16 cellular contexts compared by ENCODE assay signal in the genomic region with DNA sequence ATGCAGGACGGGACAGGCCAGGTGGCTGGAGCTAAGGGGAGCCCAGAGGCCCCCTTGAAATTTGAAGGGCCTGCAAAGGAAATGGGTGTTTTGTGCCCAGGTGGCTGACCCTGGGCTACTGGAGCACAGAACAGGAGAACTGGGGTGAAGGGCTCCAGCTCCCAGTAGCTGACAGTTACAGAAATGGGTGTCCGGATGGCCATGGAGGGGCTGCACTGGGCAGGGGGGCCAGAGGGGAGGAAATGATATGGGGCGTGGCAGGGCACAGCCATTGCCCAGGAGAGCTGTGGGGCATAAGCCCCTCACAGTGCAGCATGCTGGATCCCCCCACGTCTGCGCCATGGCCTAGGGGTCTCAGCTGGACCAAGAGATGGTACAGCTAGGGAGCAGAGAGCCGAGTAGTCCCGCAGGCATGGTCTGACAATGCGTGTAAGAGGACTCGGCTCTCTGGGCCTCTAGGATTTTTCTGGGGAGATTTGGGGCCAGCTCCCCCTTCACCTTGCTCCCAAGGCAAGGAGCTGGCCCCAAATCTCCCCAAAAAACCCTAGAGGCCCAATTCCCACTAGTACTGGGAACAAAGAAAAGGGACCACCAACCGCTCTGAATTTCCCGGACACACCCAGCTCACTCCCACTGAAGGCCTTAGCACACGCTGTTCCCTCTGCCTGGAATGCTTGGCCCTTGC. TPM values are rescaled to one million over a fixed set of nuclear protein-coding genes. Genes with fewer than 3 reads are reported as not detected.
A peak's percentile ranks its signal among the peaks of the same experiment; 100 is the strongest.
DNase-seq lines count a peak whose midpoint lies in the region; ATAC-seq, FAIRE-seq and TF ChIP-seq lines count a peak whose summit lies in the region.
"Had no signal": no experiment of that assay in that cellular context is flagged by ENCODE, and none has a peak within 500 bp of the region (broad histone marks: within the 10 kb centered on the region; RNA-seq: fewer than 3 reads in every experiment).

No MANE protein-coding gene starts in this region.

- H3K4me3 ChIP-seq in kidney (ENCODE audit: low read length in 2 of 2) (no peak overlapping the region), suprapubic skin (no peak overlapping the region)
- H3K4me3 ChIP-seq: adrenal gland, gastroesophageal sphincter, skin epidermis had no signal

- peaks cover 54% of the 10 kb centered on the region for H3K4me1 Mint-ChIP-seq in activated naive CD4-positive, alpha-beta T cell treated with anti-CD3 and anti-CD28 coated beads, Interleukin-2, amount 10 ng/mL, durations not matched to agents 7 days and 5 days
- H3K4me1 Mint-ChIP-seq in activated CD4-positive, alpha-beta memory T cell treated with anti-CD3 and anti-CD28 coated beads, Interleukin-2, amount 10 ng/mL, durations not matched to agents 7 days and 5 days: peaks cover 54% of the 10 kb centered on the region

- ATAC-seq in HG03457 (IDR thresholded peaks at IDR 0.05; ENCODE audit: unreplicated experiment) (no peak), HG03354 (IDR thresholded peaks at IDR 0.05; ENCODE audit: poor library complexity, severe bottlenecking, unreplicated experiment) (no peak)
- ATAC-seq: gastroesophageal sphincter had no signal

- TF ChIP-seq POLR2A in suprapubic skin (IDR thresholded peaks at IDR 0.05): no peak

- CTCF ChIA-PET in activated naive CD4-positive, alpha-beta T cell treated with anti-CD3 and anti-CD28 coated beads, Interleukin-2, amount 10 ng/mL, durations not matched to agents 7 days and 5 days (lab: Charles Lee): interaction anchor here (0.8 to 1.0 kb wide), 2 partner anchors 21 to 85 kb away, joined by 3 read pairs; no protein-coding TSS in a partner anchor
- CTCF ChIA-PET in activated CD4-positive, alpha-beta memory T cell treated with anti-CD3 and anti-CD28 coated beads, Interleukin-2, amount 10 ng/mL, durations not matched to agents 7 days and 5 days (lab: Charles Lee): no interaction called here

- peaks cover 70% of the 10 kb centered on the region for H3K36me3 Mint-ChIP-seq in activated naive CD4-positive, alpha-beta T cell treated with anti-CD3 and anti-CD28 coated beads, Interleukin-2, amount 10 ng/mL, durations not matched to agents 7 days and 5 days
- H3K36me3 Mint-ChIP-seq in activated CD4-positive, alpha-beta memory T cell treated with anti-CD3 and anti-CD28 coated beads, Interleukin-2, amount 10 ng/mL, durations not matched to agents 7 days and 5 days (ENCODE audit: low read depth): peaks cover 79% of the 10 kb centered on the region

- no peaks in the 10 kb centered on the region for H3K36me3 ChIP-seq in kidney (ENCODE audit: control insufficient read depth in 1 of 2, insufficient read depth in 2 of 2, low read length in 2 of 2)
- H3K36me3 ChIP-seq in suprapubic skin: no peaks in the 10 kb centered on the region
- H3K36me3 ChIP-seq: adrenal gland, gastroesophageal sphincter had no signal

- H3K27ac Mint-ChIP-seq in activated naive CD4-positive, alpha-beta T cell treated with anti-CD3 and anti-CD28 coated beads, Interleukin-2, amount 10 ng/mL, durations not matched to agents 7 days and 5 days: no peak overlapping the region
- peak overlapping the region; percentile 8 for H3K27ac Mint-ChIP-seq in activated CD4-positive, alpha-beta memory T cell treated with anti-CD3 and anti-CD28 coated beads, Interleukin-2, amount 10 ng/mL, durations not matched to agents 7 days and 5 days

- no peak overlapping the region for H3K9ac ChIP-seq in kidney (ENCODE audit: low read length in 2 of 2)

- TF ChIP-seq EP300 in suprapubic skin (IDR thresholded peaks at IDR 0.05): no peak

- H3K9me3 ChIP-seq in kidney (ENCODE audit: control insufficient read depth in 1 of 2, low read length in 2 of 2) (no peaks in the 10 kb centered on the region), suprapubic skin (peaks cover 6% of the 10 kb centered on the region)

- peaks cover 17% of the 10 kb centered on the region for H3K9me3 Mint-ChIP-seq in activated naive CD4-positive, alpha-beta T cell treated with anti-CD3 and anti-CD28 coated beads, Interleukin-2, amount 10 ng/mL, durations not matched to agents 7 days and 5 days
- peaks cover 33% of the 10 kb centered on the region for H3K9me3 Mint-ChIP-seq in activated CD4-positive, alpha-beta memory T cell treated with anti-CD3 and anti-CD28 coated beads, Interleukin-2, amount 10 ng/mL, durations not matched to agents 7 days and 5 days

- peak; percentile 16 for DNase-seq in activated naive CD4-positive, alpha-beta T cell treated with anti-CD3 and anti-CD28 coated beads, Interleukin-2, amount 10 ng/mL, durations not matched to agents 7 days and 5 days
- DNase-seq in activated naive CD4-positive, alpha-beta T cell (lab: John Stamatoyannopoulos, UW): no peak
- DNase-seq in activated CD4-positive, alpha-beta memory T cell treated with anti-CD3 and anti-CD28 coated beads, Interleukin-2, amount 10 ng/mL, durations not matched to agents 7 days and 5 days: no peak
- DNase-seq in kidney (peak; percentile 49), suprapubic skin (ENCODE audit: low spot score in 2 of 2) (peak; percentile 37 to 48), dermis blood vessel endothelial cell (no peak)
- DNase-seq: cerebellar nuclear complex; NCI-H2029; NCI-H524; stimulated activated naive CD4-positive, alpha-beta T cell had no signal

- H3K4me1 ChIP-seq in kidney (ENCODE audit: control insufficient read depth in 1 of 2, insufficient read depth in 1 of 2, low read depth in 1 of 2, low read length in 2 of 2) (peaks cover 2 to 6% of the 10 kb centered on the region in 2 donors), suprapubic skin (peaks cover 3% of the 10 kb centered on the region)

- POLR2A ChIA-PET in activated CD4-positive, alpha-beta memory T cell treated with anti-CD3 and anti-CD28 coated beads, Interleukin-2, amount 10 ng/mL, durations not matched to agents 7 days and 5 days (lab: Charles Lee): interaction anchor here (1.4 kb wide), 1 partner anchor 23 kb away, joined by 3 read pairs; no protein-coding TSS in a partner anchor

- intact Hi-C loops in kidney (cut with DNase I): no loop called here

- TF ChIP-seq CTCF in kidney (IDR thresholded peaks at IDR 0.05; ENCODE audit: borderline replicate concordance, extremely low read depth, insufficient read depth) (no peak), suprapubic skin (IDR thresholded peaks at IDR 0.05) (no peak)

- WGBS in suprapubic skin: 85% methylated on average over 12 of the region's 12 CpGs

- H3K27ac ChIP-seq in kidney (ENCODE audit: low read depth in 2 of 2, low read length in 2 of 2) (no peak overlapping the region), suprapubic skin (no peak overlapping the region)
- H3K27ac ChIP-seq: adrenal gland, gastroesophageal sphincter, skin epidermis had no signal

- H3K4me3 Mint-ChIP-seq in activated naive CD4-positive, alpha-beta T cell treated with anti-CD3 and anti-CD28 coated beads, Interleukin-2, amount 10 ng/mL, durations not matched to agents 7 days and 5 days: no peak overlapping the region
- no peak overlapping the region for H3K4me3 Mint-ChIP-seq in activated CD4-positive, alpha-beta memory T cell treated with anti-CD3 and anti-CD28 coated beads, Interleukin-2, amount 10 ng/mL, durations not matched to agents 7 days and 5 days

- no peaks in the 10 kb centered on the region for H3K27me3 ChIP-seq in suprapubic skin
- H3K27me3 ChIP-seq: adrenal gland, gastroesophageal sphincter had no signal

- no peak for FAIRE-seq in kidney (lab: Jason Lieb, UNC)

- no peaks in the 10 kb centered on the region for H3K27me3 Mint-ChIP-seq in activated naive CD4-positive, alpha-beta T cell treated with anti-CD3 and anti-CD28 coated beads, Interleukin-2, amount 10 ng/mL, durations not matched to agents 7 days and 5 days
- no peaks in the 10 kb centered on the region for H3K27me3 Mint-ChIP-seq in activated CD4-positive, alpha-beta memory T cell treated with anti-CD3 and anti-CD28 coated beads, Interleukin-2, amount 10 ng/mL, durations not matched to agents 7 days and 5 days

RNA-seq across cellular contexts. Expression of gene CARD19, which starts 7.9 kb away (rescaled TPM):
- 10 to 100 TPM; 80.4 to 83.5 TPM for total RNA-seq in activated CD4-positive, alpha-beta memory T cell treated with anti-CD3 and anti-CD28 coated beads, Interleukin-2, amount 10 ng/mL, durations not matched to agents 7 days and 5 days
- 44.5 TPM for total RNA-seq in kidney
- polyA plus RNA-seq in kidney (ENCODE audit: insufficient read depth, low read depth, low replicate concordance): 49.3 TPM
- 10 to 100 TPM; 43.2 to 63.6 (median 54.3) TPM for total RNA-seq in suprapubic skin
- 70.2 and 74.4 TPM in 2 replicates for total RNA-seq in dermis blood vessel endothelial cell

RNA-seq across cellular contexts. Expression of gene SUSD3, which starts 29.6 kb away (rescaled TPM):
- total RNA-seq in activated CD4-positive, alpha-beta memory T cell treated with anti-CD3 and anti-CD28 coated beads, Interleukin-2, amount 10 ng/mL, durations not matched to agents 7 days and 5 days: 10 to 100 TPM; 69.6 to 71.4 TPM
- total RNA-seq in kidney (12.2 TPM), suprapubic skin (1 to 10 TPM; 2.8 to 6.4 (median 5.1) TPM), dermis blood vessel endothelial cell (not detected in 2 replicates)
- 34.6 TPM for polyA plus RNA-seq in kidney (ENCODE audit: insufficient read depth, low read depth, low replicate concordance)
- total RNA-seq: lung microvascular endothelial cell had no signal

RNA-seq across cellular contexts. Expression of gene NINJ1, which starts 45.9 kb away (rescaled TPM):
- 10 to 100 TPM; 36.9 to 37.4 TPM for total RNA-seq in activated CD4-positive, alpha-beta memory T cell treated with anti-CD3 and anti-CD28 coated beads, Interleukin-2, amount 10 ng/mL, durations not matched to agents 7 days and 5 days
- total RNA-seq in kidney: 56.3 TPM
- polyA plus RNA-seq in kidney (ENCODE audit: insufficient read depth, low read depth, low replicate concordance): 149 TPM
- total RNA-seq in suprapubic skin: 100 to 1,000 TPM in 3 of 4 donors, 10 to 100 TPM in 1; 88.3 to 158 (median 113) TPM
- 35.4 and 52.0 TPM in 2 replicates for total RNA-seq in dermis blood vessel endothelial cell

Comparison
In these comparisons a context has a peak if more than half of its experiments do, and no peak if none do; other contexts are left out.
1. DNase-seq: peak in activated naive CD4-positive, alpha-beta T cell treated with anti-CD3 and anti-CD28 coated beads, Interleukin-2, amount 10 ng/mL, durations not matched to agents 7 days and 5 days (single experiment), kidney (single experiment) and suprapubic skin (2 of 2); none in activated naive CD4-positive, alpha-beta T cell (0 of 4), activated CD4-positive, alpha-beta memory T cell treated with anti-CD3 and anti-CD28 coated beads, Interleukin-2, amount 10 ng/mL, durations not matched to agents 7 days and 5 days (single experiment) and dermis blood vessel endothelial cell (single experiment).